ENCODE assay signal across 23 cellular contexts in the genomic region with DNA sequence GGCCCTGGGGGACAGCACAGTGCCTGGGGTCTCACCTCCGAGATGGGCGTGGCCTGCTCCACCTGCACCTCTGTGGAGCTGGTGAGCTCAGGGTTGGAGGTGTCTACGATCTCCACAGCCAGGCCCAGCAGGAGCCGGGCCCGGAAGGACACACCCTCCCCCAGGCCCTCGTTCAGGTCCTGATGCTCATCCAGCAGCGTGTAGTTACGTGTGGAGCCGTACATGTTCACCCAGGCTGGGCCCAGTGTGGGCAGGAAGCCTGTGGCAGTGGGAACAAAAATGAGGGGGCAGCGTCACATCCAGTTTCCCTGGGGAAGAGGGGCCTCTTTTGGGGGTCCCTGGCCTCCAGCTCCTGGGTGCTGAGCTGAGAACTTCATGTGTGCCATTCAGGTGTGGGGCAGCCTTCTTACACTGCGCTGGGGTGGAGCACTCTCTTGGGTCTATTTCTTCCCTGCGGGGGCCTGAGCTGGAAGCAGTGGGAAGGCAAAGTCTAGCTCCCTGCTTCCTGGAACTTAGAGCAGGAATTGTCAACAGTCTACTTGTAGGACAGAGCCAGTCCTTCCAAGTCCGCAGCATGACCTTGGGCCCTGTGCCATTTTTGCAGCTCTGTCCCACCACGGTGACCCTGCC. TPM values are rescaled to one million over a fixed set of nuclear protein-coding genes. Genes with fewer than 3 reads are reported as not detected.
DNase-seq lines count a peak whose midpoint lies in the region; ATAC-seq, FAIRE-seq and TF ChIP-seq lines count a peak whose summit lies in the region.
"Had no signal": no experiment of that assay in that cellular context is flagged by ENCODE, and none has a peak within 500 bp of the region (broad histone marks: within the 10 kb centered on the region; RNA-seq: fewer than 3 reads in every experiment).

No MANE protein-coding gene starts in this region.

- H3F3A ChIP-seq in neural progenitor cell (ENCODE audit: low read depth): no peaks in the 10 kb centered on the region

- H3K9ac ChIP-seq in neural progenitor cell: no peak overlapping the region
- H3K9ac ChIP-seq: BLaER1 had no signal

- no peak overlapping the region for H3K4me2 ChIP-seq in neural progenitor cell
- H3K4me2 ChIP-seq: BLaER1 had no signal

- H3K9me3 Mint-ChIP-seq in neural progenitor cell: no peaks in the 10 kb centered on the region
- H3K9me3 Mint-ChIP-seq: CD4-positive, alpha-beta memory T cell; HFFc6 had no signal

- no peaks in the 10 kb centered on the region for H3K36me3 Mint-ChIP-seq in neural progenitor cell
- H3K36me3 Mint-ChIP-seq: CD14-positive monocyte; CD4-positive, alpha-beta memory T cell had no signal

- peak in 2 of 3 donors; percentile 3 to 29 for DNase-seq in right cardiac atrium
- no peak for DNase-seq in Right ventricle myocardium superior
- DNase-seq in WERI-Rb-1: no peak
- DNase-seq in neural progenitor cell (ENCODE audit: low spot score): no peak
- DNase-seq in small intestine: peak; percentile 26
- DNase-seq in RKO (ENCODE audit: low spot score): no peak
- DNase-seq in coronary artery (ENCODE audit: low spot score): no peak
- DNase-seq: 8988T, Calu3, DMS79 treated with DMSO at 0.1 percent for 48 hours, GF-D8, HFFc6, IMR-90 had no signal

- no peaks in the 10 kb centered on the region for H4K20me1 ChIP-seq in neural progenitor cell (ENCODE audit: low read depth)
- H4K20me1 ChIP-seq: BLaER1 had no signal

- peaks cover 12% of the 10 kb centered on the region for H3K27me3 Mint-ChIP-seq in neural progenitor cell (ENCODE audit: insufficient read depth, low read depth)

- intact Hi-C loops in right cardiac atrium (cut with DNase I) (no loop called here), Right ventricle myocardium superior (cut with DNase I) (no loop called here)

- TF ChIP-seq CTCF in WERI-Rb-1 (IDR thresholded peaks at IDR 0.05; ENCODE audit: low read depth, low read length): no peak
- no peak for TF ChIP-seq CTCF in neural progenitor cell (IDR thresholded peaks at IDR 0.05)
- TF ChIP-seq CTCF in coronary artery (IDR thresholded peaks at IDR 0.05): no peak

- peaks cover 2% of the 10 kb centered on the region for H3K4me1 ChIP-seq in right cardiac atrium (ENCODE audit: control insufficient read depth, insufficient read depth, low read length)
- peaks cover 13% of the 10 kb centered on the region for H3K4me1 ChIP-seq in neural progenitor cell
- no peaks in the 10 kb centered on the region for H3K4me1 ChIP-seq in small intestine (ENCODE audit: control insufficient read depth in 2 of 2, insufficient read depth in 1 of 2, low read depth in 1 of 2, low read length in 1 of 2)

- H3K27ac ChIP-seq in right cardiac atrium (ENCODE audit: low read length) (no peak overlapping the region), WERI-Rb-1 (peak overlapping the region; percentile 35), neural progenitor cell (no peak overlapping the region), small intestine (ENCODE audit: low read depth in 1 of 2, low read length in 1 of 2) (no peak overlapping the region), coronary artery (no peak overlapping the region)
- H3K27ac ChIP-seq: BLaER1, HL-60 had no signal

- H3K9me3 ChIP-seq in right cardiac atrium (ENCODE audit: control insufficient read depth, low read length): no peaks in the 10 kb centered on the region
- no peaks in the 10 kb centered on the region for H3K9me3 ChIP-seq in WERI-Rb-1 (ENCODE audit: severe bottlenecking)
- no peaks in the 10 kb centered on the region for H3K9me3 ChIP-seq in neural progenitor cell (ENCODE audit: low read depth)
- no peaks in the 10 kb centered on the region for H3K9me3 ChIP-seq in small intestine (ENCODE audit: control insufficient read depth, low read depth)
- H3K9me3 ChIP-seq: BLaER1 had no signal

- H3K36me3 ChIP-seq in WERI-Rb-1: no peaks in the 10 kb centered on the region
- H3K36me3 ChIP-seq in neural progenitor cell: no peaks in the 10 kb centered on the region
- H3K36me3 ChIP-seq in small intestine (ENCODE audit: control insufficient read depth in 2 of 2, insufficient read depth in 2 of 2, low read length in 2 of 2): no peaks in the 10 kb centered on the region
- H3K36me3 ChIP-seq: BLaER1 had no signal

- no peak overlapping the region for H3K4me3 Mint-ChIP-seq in neural progenitor cell
- H3K4me3 Mint-ChIP-seq: CD14-positive monocyte; CD4-positive, alpha-beta memory T cell; HFFc6 had no signal

- H3K4me1 Mint-ChIP-seq in neural progenitor cell: peaks cover 16% of the 10 kb centered on the region

- H3K4me3 ChIP-seq in right cardiac atrium (ENCODE audit: low read length) (no peak overlapping the region), WERI-Rb-1 (ENCODE audit: low read depth, low read length) (no peak overlapping the region), neural progenitor cell (no peak overlapping the region), small intestine (ENCODE audit: low read depth in 1 of 2, low read length in 2 of 2) (no peak overlapping the region), coronary artery (no peak overlapping the region)
- H3K4me3 ChIP-seq: BLaER1 had no signal

- no peaks in the 10 kb centered on the region for H3K27me3 ChIP-seq in right cardiac atrium (ENCODE audit: control insufficient read depth, insufficient read depth)
- no peaks in the 10 kb centered on the region for H3K27me3 ChIP-seq in WERI-Rb-1 (ENCODE audit: insufficient read depth, low read depth, severe bottlenecking)
- H3K27me3 ChIP-seq in neural progenitor cell: no peaks in the 10 kb centered on the region
- H3K27me3 ChIP-seq in small intestine (ENCODE audit: control insufficient read depth in 2 of 2, insufficient read depth in 2 of 2, low read length in 2 of 2): no peaks in the 10 kb centered on the region
- H3K27me3 ChIP-seq: BLaER1 had no signal

- H3K27ac Mint-ChIP-seq in neural progenitor cell: peak overlapping the region; percentile 43
- H3K27ac Mint-ChIP-seq: CD4-positive, alpha-beta memory T cell; HFFc6 had no signal

- ATAC-seq in right cardiac atrium (no peak), Right ventricle myocardium superior (ENCODE audit: poor library complexity) (no peak), GM19455 (IDR thresholded peaks at IDR 0.05; ENCODE audit: unreplicated experiment) (no peak)
- ATAC-seq: HCT116 had no signal

- no peaks in the 10 kb centered on the region for H3K79me2 ChIP-seq in neural progenitor cell (ENCODE audit: low read depth)

- no peak for FAIRE-seq in small intestine (lab: Jason Lieb, UNC)
- FAIRE-seq: H54 had no signal

- 74% methylated on average over 14 of the region's 14 CpGs for WGBS in right cardiac atrium
- 36 to 65% (median 41%) methylated on average over 12 to 14 of the region's 14 CpGs for WGBS in small intestine, 3 donors

- no peak overlapping the region for H2AFZ ChIP-seq in neural progenitor cell (replicated peaks)

RNA-seq across cellular contexts. Expression of a gene that starts 2.9 kb away (rescaled TPM):
- total RNA-seq in right cardiac atrium (under 1 TPM in 2 of 4 donors, not detected in 2; 0.15 to 0.25 TPM), Right ventricle myocardium superior (not detected), neural progenitor cell (ENCODE audit: low replicate concordance) (0.36 and 0.84 TPM in 2 replicates)
- polyA plus RNA-seq in right cardiac atrium (0.25 TPM), small intestine (under 1 TPM; 0.22 to 0.66 (median 0.27) TPM)
- total RNA-seq: A673, Calu3, HT1080, IMR-90 had no signal
- polyA plus RNA-seq: AG04450, CD14-positive monocyte had no signal

Comparison
In these comparisons a context has a peak if more than half of its experiments do, and no peak if none do; other contexts are left out.
1. DNase-seq: peak in right cardiac atrium (2 of 3) and small intestine (single experiment); none in Right ventricle myocardium superior (single experiment), WERI-Rb-1 (single experiment), neural progenitor cell (single experiment), RKO (single experiment) and coronary artery (single experiment).